ENCODE assay signal across 1 cellular context in the genomic region with DNA sequence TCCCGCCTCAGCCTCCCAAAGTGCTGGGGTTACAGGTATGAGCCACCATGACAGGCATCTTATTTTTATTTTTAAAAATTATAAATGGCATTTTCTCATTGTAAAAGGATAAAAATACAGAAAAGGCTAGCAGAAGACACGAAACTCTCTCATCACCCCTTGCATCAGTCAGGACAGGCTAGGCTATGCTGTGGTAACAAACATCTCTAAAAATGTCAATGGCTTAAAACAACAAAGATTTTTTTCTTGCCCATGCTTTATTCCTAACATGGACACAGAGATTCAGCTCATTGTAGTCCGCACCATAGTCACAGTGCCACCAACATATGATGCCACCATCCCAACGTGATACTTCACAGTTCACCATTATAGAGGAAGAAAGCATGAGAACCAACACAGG.
TF ChIP-seq lines count a peak whose summit lies in the region.

No MANE protein-coding gene starts in this region.

TF ChIP-seq in IMR-90, 13 proteins besides CTCF, POLR2A, EP300 and RAD21:
- TF ChIP-seq CHD1 (IDR thresholded peaks at IDR 0.05; ENCODE audit: low read depth, low read length) (no peak), MAFK (IDR thresholded peaks at IDR 0.05; ENCODE audit: low read depth, low read length) (no peak), BHLHE40 (IDR thresholded peaks at IDR 0.05; ENCODE audit: low read depth, low read length) (no peak), RCOR1 (IDR thresholded peaks at IDR 0.05; ENCODE audit: insufficient replicate concordance, low read length) (no peak), CEBPB (IDR thresholded peaks at IDR 0.05; ENCODE audit: low read depth, low read length) (no peak), RFX5 (IDR thresholded peaks at IDR 0.05; ENCODE audit: low read depth, low read length) (no peak)
